1 cellular context compared by ENCODE assay signal in the genomic region with DNA sequence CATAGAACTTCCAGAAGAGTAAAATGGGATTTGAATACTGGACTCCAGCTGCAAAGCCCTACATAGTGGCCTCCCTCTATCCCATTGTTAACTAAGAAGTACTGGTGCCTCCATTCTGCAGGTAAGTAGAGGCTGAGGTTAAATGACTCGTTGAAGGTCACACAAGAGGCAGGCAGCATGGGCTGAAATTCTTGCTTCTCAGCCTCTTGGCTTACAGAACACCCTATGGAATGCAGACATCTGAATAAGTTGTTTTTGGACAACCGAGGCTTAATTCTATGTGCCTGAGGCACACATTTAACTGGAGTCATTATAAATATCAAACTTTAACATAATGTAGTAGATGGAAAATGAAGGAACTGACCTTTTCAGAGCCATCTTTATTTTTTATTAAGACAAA.
TF ChIP-seq lines count a peak whose summit lies in the region.

No MANE protein-coding gene starts in this region.

TF ChIP-seq in GM23338, 12 proteins besides CTCF, POLR2A, EP300 and RAD21 (continued from another document):
- TF ChIP-seq, protein P1, sequence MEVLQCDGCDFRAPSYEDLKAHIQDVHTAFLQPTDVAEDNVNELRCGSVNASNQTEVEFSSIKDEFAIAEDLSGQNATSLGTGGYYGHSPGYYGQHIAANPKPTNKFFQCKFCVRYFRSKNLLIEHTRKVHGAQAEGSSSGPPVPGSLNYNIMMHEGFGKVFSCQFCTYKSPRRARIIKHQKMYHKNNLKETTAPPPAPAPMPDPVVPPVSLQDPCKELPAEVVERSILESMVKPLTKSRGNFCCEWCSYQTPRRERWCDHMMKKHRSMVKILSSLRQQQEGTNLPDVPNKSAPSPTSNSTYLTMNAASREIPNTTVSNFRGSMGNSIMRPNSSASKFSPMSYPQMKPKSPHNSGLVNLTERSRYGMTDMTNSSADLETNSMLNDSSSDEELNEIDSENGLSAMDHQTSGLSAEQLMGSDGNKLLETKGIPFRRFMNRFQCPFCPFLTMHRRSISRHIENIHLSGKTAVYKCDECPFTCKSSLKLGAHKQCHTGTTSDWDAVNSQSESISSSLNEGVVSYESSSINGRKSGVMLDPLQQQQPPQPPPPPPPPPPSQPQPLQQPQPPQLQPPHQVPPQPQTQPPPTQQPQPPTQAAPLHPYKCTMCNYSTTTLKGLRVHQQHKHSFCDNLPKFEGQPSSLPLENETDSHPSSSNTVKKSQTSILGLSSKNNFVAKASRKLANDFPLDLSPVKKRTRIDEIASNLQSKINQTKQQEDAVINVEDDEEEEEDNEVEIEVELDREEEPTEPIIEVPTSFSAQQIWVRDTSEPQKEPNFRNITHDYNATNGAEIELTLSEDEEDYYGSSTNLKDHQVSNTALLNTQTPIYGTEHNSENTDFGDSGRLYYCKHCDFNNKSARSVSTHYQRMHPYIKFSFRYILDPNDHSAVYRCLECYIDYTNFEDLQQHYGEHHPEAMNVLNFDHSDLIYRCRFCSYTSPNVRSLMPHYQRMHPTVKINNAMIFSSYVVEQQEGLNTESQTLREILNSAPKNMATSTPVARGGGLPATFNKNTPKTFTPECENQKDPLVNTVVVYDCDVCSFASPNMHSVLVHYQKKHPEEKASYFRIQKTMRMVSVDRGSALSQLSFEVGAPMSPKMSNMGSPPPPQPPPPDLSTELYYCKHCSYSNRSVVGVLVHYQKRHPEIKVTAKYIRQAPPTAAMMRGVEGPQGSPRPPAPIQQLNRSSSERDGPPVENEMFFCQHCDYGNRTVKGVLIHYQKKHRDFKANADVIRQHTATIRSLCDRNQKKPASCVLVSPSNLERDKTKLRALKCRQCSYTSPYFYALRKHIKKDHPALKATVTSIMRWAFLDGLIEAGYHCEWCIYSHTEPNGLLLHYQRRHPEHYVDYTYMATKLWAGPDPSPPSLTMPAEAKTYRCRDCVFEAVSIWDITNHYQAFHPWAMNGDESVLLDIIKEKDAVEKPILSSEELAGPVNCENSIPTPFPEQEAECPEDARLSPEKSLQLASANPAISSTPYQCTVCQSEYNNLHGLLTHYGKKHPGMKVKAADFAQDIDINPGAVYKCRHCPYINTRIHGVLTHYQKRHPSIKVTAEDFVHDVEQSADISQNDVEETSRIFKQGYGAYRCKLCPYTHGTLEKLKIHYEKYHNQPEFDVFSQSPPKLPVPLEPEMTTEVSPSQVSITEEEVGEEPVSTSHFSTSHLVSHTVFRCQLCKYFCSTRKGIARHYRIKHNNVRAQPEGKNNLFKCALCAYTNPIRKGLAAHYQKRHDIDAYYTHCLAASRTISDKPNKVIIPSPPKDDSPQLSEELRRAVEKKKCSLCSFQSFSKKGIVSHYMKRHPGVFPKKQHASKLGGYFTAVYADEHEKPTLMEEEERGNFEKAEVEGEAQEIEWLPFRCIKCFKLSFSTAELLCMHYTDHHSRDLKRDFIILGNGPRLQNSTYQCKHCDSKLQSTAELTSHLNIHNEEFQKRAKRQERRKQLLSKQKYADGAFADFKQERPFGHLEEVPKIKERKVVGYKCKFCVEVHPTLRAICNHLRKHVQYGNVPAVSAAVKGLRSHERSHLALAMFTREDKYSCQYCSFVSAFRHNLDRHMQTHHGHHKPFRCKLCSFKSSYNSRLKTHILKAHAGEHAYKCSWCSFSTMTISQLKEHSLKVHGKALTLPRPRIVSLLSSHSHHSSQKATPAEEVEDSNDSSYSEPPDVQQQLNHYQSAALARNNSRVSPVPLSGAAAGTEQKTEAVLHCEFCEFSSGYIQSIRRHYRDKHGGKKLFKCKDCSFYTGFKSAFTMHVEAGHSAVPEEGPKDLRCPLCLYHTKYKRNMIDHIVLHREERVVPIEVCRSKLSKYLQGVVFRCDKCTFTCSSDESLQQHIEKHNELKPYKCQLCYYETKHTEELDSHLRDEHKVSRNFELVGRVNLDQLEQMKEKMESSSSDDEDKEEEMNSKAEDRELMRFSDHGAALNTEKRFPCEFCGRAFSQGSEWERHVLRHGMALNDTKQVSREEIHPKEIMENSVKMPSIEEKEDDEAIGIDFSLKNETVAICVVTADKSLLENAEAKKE (CRISPR knock-in tag; IDR thresholded peaks at IDR 0.05): no peak
- TF ChIP-seq NANOG (IDR thresholded peaks at IDR 0.05; ENCODE audit: borderline replicate concordance): no peak
- TF ChIP-seq, protein P2, sequence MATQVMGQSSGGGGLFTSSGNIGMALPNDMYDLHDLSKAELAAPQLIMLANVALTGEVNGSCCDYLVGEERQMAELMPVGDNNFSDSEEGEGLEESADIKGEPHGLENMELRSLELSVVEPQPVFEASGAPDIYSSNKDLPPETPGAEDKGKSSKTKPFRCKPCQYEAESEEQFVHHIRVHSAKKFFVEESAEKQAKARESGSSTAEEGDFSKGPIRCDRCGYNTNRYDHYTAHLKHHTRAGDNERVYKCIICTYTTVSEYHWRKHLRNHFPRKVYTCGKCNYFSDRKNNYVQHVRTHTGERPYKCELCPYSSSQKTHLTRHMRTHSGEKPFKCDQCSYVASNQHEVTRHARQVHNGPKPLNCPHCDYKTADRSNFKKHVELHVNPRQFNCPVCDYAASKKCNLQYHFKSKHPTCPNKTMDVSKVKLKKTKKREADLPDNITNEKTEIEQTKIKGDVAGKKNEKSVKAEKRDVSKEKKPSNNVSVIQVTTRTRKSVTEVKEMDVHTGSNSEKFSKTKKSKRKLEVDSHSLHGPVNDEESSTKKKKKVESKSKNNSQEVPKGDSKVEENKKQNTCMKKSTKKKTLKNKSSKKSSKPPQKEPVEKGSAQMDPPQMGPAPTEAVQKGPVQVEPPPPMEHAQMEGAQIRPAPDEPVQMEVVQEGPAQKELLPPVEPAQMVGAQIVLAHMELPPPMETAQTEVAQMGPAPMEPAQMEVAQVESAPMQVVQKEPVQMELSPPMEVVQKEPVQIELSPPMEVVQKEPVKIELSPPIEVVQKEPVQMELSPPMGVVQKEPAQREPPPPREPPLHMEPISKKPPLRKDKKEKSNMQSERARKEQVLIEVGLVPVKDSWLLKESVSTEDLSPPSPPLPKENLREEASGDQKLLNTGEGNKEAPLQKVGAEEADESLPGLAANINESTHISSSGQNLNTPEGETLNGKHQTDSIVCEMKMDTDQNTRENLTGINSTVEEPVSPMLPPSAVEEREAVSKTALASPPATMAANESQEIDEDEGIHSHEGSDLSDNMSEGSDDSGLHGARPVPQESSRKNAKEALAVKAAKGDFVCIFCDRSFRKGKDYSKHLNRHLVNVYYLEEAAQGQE (IDR thresholded peaks at IDR 0.05; ENCODE audit: unreplicated experiment): no peak
- no peak for TF ChIP-seq STAT1 (IDR thresholded peaks at IDR 0.05; ENCODE audit: unreplicated experiment)
